In the genomic region with DNA sequence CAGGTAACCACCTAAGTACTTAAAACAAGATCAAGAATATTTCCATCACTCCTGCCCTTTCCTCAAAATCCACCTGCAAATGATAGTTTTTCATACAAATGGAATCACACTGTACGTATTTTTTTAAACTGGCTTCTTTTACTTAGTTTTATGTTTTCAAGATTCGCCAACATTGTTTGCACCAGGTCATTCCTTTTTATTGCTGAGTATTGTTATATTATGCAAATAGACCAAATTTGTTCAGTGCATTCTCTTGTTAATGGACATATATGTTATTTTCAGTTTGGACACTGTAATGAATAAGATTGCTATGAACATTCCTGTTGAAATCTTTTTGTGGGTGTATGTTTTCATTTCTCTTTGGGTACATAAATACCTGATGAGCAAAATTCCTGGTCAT, we compare ENCODE assay signal across 1 cellular context.
A peak's percentile ranks its signal among the peaks of the same experiment; 100 is the strongest.
TF ChIP-seq lines count a peak whose summit lies in the region.

No MANE protein-coding gene starts in this region.

TF ChIP-seq in K562, 482 proteins besides CTCF, POLR2A, EP300 and RAD21 (continued from another document):
- TF ChIP-seq, protein P1, sequence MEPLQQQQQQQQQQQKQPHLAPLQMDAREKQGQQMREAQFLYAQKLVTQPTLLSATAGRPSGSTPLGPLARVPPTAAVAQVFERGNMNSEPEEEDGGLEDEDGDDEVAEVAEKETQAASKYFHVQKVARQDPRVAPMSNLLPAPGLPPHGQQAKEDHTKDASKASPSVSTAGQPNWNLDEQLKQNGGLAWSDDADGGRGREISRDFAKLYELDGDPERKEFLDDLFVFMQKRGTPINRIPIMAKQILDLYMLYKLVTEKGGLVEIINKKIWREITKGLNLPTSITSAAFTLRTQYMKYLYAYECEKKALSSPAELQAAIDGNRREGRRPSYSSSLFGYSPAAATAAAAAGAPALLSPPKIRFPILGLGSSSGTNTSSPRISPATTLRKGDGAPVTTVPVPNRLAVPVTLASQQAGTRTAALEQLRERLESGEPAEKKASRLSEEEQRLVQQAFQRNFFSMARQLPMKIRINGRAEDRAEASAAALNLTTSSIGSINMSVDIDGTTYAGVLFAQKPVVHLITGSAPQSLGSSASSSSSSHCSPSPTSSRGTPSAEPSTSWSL (CRISPR knock-in tag; IDR thresholded peaks at IDR 0.05; ENCODE audit: borderline replicate concordance) = no peak
- TF ChIP-seq MXI1 (IDR thresholded peaks at IDR 0.05; ENCODE audit: low read depth, low read length) (no peak), C11orf30 (IDR thresholded peaks at IDR 0.05; ENCODE audit: low read depth) (peak; percentile 46), PHB2 (IDR thresholded peaks at IDR 0.05; ENCODE audit: low read depth) (no peak), ZFPM2 (CRISPR knock-in tag; IDR thresholded peaks at IDR 0.05) (no peak), HOMEZ (CRISPR knock-in tag; IDR thresholded peaks at IDR 0.05) (no peak), FOXK1 (CRISPR knock-in tag; IDR thresholded peaks at IDR 0.05; ENCODE audit: borderline replicate concordance) (no peak), ZNF184 (CRISPR knock-in tag; IDR thresholded peaks at IDR 0.05) (no peak), TCFL5 (CRISPR knock-in tag; conservative IDR thresholded peaks at IDR 0.05) (no peak), ZFP36 (IDR thresholded peaks at IDR 0.05; ENCODE audit: low read depth, low read length, partially characterized antibody) (no peak), ZNF384 (IDR thresholded peaks at IDR 0.05; ENCODE audit: low read depth, low read length) (no peak), MAFK (IDR thresholded peaks at IDR 0.05; ENCODE audit: low read length) (0 out of 2 replicates have a peak, but pooled peaks have one; percentile 10), ZNF316 (IDR thresholded peaks at IDR 0.05) (peak; percentile 55), NFE2L1 (tag; IDR thresholded peaks at IDR 0.05; ENCODE audit: borderline replicate concordance, low read depth) (no peak), ZNF143 (CRISPR knock-in tag; IDR thresholded peaks at IDR 0.05) (no peak), CHD2 (IDR thresholded peaks at IDR 0.05; ENCODE audit: low read depth, low read length) (no peak), MTA3 (IDR thresholded peaks at IDR 0.05; ENCODE audit: borderline replicate concordance) (no peak)
- TF ChIP-seq, protein P2, sequence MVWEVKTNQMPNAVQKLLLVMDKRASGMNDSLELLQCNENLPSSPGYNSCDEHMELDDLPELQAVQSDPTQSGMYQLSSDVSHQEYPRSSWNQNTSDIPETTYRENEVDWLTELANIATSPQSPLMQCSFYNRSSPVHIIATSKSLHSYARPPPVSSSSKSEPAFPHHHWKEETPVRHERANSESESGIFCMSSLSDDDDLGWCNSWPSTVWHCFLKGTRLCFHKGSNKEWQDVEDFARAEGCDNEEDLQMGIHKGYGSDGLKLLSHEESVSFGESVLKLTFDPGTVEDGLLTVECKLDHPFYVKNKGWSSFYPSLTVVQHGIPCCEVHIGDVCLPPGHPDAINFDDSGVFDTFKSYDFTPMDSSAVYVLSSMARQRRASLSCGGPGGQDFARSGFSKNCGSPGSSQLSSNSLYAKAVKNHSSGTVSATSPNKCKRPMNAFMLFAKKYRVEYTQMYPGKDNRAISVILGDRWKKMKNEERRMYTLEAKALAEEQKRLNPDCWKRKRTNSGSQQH (CRISPR knock-in tag; IDR thresholded peaks at IDR 0.05) = no peak
- TF ChIP-seq, protein P3, sequence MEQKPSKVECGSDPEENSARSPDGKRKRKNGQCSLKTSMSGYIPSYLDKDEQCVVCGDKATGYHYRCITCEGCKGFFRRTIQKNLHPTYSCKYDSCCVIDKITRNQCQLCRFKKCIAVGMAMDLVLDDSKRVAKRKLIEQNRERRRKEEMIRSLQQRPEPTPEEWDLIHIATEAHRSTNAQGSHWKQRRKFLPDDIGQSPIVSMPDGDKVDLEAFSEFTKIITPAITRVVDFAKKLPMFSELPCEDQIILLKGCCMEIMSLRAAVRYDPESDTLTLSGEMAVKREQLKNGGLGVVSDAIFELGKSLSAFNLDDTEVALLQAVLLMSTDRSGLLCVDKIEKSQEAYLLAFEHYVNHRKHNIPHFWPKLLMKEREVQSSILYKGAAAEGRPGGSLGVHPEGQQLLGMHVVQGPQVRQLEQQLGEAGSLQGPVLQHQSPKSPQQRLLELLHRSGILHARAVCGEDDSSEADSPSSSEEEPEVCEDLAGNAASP (IDR thresholded peaks at IDR 0.05) = no peak
- TF ChIP-seq, protein P4, sequence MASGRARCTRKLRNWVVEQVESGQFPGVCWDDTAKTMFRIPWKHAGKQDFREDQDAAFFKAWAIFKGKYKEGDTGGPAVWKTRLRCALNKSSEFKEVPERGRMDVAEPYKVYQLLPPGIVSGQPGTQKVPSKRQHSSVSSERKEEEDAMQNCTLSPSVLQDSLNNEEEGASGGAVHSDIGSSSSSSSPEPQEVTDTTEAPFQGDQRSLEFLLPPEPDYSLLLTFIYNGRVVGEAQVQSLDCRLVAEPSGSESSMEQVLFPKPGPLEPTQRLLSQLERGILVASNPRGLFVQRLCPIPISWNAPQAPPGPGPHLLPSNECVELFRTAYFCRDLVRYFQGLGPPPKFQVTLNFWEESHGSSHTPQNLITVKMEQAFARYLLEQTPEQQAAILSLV (tag; IDR thresholded peaks at IDR 0.05) = no peak
TF ChIP-seq in K562: peak in this region for 3.
